1 cellular context compared by ENCODE assay signal in genomic region chr7:151060113-151060415, GRCh38.
A peak's percentile ranks its signal among the peaks of the same experiment; 100 is the strongest.
TF ChIP-seq lines count a peak whose summit lies in the region.

No MANE protein-coding gene starts in this region.

TF ChIP-seq in SK-N-SH, 30 proteins besides CTCF, POLR2A, EP300 and RAD21 (continued from another document):
- TF ChIP-seq ZBTB33 (IDR thresholded peaks at IDR 0.05; ENCODE audit: borderline replicate concordance, low read depth) (no peak), FOXJ3 (CRISPR knock-in tag; IDR thresholded peaks at IDR 0.05) (no peak), FOXM1 (IDR thresholded peaks at IDR 0.05; ENCODE audit: low read depth) (no peak), MXI1 (IDR thresholded peaks at IDR 0.05; ENCODE audit: low read depth, low read length) (no peak; the same call in 1 of the 2 replicates), USF2 (IDR thresholded peaks at IDR 0.05; ENCODE audit: borderline replicate concordance, low read depth, low read length) (no peak), NRF1 (IDR thresholded peaks at IDR 0.05; ENCODE audit: low read depth, low read length) (no peak), JUND (IDR thresholded peaks at IDR 0.05) (no peak), RCOR1 (IDR thresholded peaks at IDR 0.05; ENCODE audit: low read length) (no peak), SIN3A (IDR thresholded peaks at IDR 0.05; ENCODE audit: borderline replicate concordance, low read depth, low read length) (0 out of 2 replicates have a peak, but pooled peaks have one; percentile 14), USF1 (IDR thresholded peaks at IDR 0.05; ENCODE audit: borderline replicate concordance, low read depth) (no peak), SMC3 (IDR thresholded peaks at IDR 0.05; ENCODE audit: low read depth, low read length) (peak; percentile 2; the same call in 1 of the 2 replicates)
- TF ChIP-seq, protein P1, sequence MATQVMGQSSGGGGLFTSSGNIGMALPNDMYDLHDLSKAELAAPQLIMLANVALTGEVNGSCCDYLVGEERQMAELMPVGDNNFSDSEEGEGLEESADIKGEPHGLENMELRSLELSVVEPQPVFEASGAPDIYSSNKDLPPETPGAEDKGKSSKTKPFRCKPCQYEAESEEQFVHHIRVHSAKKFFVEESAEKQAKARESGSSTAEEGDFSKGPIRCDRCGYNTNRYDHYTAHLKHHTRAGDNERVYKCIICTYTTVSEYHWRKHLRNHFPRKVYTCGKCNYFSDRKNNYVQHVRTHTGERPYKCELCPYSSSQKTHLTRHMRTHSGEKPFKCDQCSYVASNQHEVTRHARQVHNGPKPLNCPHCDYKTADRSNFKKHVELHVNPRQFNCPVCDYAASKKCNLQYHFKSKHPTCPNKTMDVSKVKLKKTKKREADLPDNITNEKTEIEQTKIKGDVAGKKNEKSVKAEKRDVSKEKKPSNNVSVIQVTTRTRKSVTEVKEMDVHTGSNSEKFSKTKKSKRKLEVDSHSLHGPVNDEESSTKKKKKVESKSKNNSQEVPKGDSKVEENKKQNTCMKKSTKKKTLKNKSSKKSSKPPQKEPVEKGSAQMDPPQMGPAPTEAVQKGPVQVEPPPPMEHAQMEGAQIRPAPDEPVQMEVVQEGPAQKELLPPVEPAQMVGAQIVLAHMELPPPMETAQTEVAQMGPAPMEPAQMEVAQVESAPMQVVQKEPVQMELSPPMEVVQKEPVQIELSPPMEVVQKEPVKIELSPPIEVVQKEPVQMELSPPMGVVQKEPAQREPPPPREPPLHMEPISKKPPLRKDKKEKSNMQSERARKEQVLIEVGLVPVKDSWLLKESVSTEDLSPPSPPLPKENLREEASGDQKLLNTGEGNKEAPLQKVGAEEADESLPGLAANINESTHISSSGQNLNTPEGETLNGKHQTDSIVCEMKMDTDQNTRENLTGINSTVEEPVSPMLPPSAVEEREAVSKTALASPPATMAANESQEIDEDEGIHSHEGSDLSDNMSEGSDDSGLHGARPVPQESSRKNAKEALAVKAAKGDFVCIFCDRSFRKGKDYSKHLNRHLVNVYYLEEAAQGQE (IDR thresholded peaks at IDR 0.05; ENCODE audit: low read depth, low read length), result no peak
TF ChIP-seq in SK-N-SH: peak in this region for 2.
